In the genomic region with DNA sequence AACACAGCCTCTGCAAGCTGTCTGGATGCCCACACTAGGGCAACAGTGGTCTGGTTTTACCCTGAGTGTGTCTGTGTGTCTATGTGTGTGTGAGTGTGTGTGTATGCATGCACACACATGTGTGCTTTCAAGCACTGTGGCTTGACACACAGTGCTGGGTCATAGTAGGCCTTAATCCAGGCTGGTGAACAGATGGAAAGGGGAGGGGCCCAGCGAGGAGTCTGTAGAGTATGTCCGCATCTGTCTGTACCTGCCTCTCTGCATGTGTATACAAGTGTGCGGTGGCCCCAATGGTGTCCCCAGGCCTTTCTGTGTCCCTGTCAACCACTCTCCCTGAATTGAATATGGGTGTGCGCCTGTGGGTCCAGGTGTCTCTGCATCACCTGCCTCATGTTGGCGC, we compare ENCODE assay signal across 21 cellular contexts. TPM values are rescaled to one million over a fixed set of nuclear protein-coding genes. Genes with fewer than 3 reads are reported as not detected.
"Had no signal": no experiment of that assay in that cellular context is flagged by ENCODE, and none has a peak within 500 bp of the region (broad histone marks: within the 10 kb centered on the region; RNA-seq: fewer than 3 reads in every experiment).

No MANE protein-coding gene starts in this region.

- H3K27me3 Mint-ChIP-seq: activated naive CD4-positive, alpha-beta T cell treated with anti-CD3 and anti-CD28 coated beads, Interleukin-2, amount 50 U/mL, for 24 hours had no signal

- H3K27ac Mint-ChIP-seq: activated naive CD4-positive, alpha-beta T cell treated with anti-CD3 and anti-CD28 coated beads, Interleukin-2, amount 50 U/mL, for 24 hours; mesothelial cell of epicardium; nephron had no signal

- H3K9me3 ChIP-seq: thyroid gland had no signal

- H3K4me3 ChIP-seq: ascending aorta, breast epithelium, gastrocnemius medialis, psoas muscle, thyroid gland had no signal

- H3K27me3 ChIP-seq: ascending aorta, breast epithelium, gastrocnemius medialis, thyroid gland had no signal

- H3K4me1 Mint-ChIP-seq: activated naive CD4-positive, alpha-beta T cell treated with anti-CD3 and anti-CD28 coated beads, Interleukin-2, amount 50 U/mL, for 24 hours; mesothelial cell of epicardium; nephron had no signal

- ATAC-seq: gastrocnemius medialis, left lobe of liver, psoas muscle, right cardiac atrium had no signal

- H3K27ac ChIP-seq: ascending aorta, breast epithelium, gastrocnemius medialis, psoas muscle, thyroid gland had no signal

- H3K36me3 ChIP-seq: ascending aorta, breast epithelium, gastrocnemius medialis, thyroid gland had no signal

- H3K4me3 Mint-ChIP-seq: activated naive CD4-positive, alpha-beta T cell treated with anti-CD3 and anti-CD28 coated beads, Interleukin-2, amount 50 U/mL, for 24 hours; mesothelial cell of epicardium; nephron had no signal

- H3K4me1 ChIP-seq: ascending aorta, breast epithelium, gastrocnemius medialis, psoas muscle, thyroid gland had no signal

- DNase-seq: activated CD4-positive, CD25-positive, alpha-beta regulatory T cell treated with anti-CD3 and anti-CD28 coated beads, Interleukin-2, amount 50 U/mL, for 72 hours; activated CD8-positive, alpha-beta memory T cell treated with anti-CD3 and anti-CD28 coated beads for 24 hours; activated CD8-positive, alpha-beta memory T cell treated with anti-CD3 and anti-CD28 coated beads, Interleukin-2, amount 50 U/mL, for 48 hours; activated effector memory CD4-positive, alpha-beta T cell treated with anti-CD3 and anti-CD28 coated beads, Interleukin-2, amount 50 U/mL, for 16 hours; activated T-cell treated with anti-CD3 and anti-CD28 coated beads, Interleukin-2, amount 50 U/mL, for 48 hours; effector CD4-positive, alpha-beta T cell; gastrocnemius medialis; head of caudate nucleus; kidney; psoas muscle; stimulated activated CD4-positive, alpha-beta T cell treated with anti-CD3 and anti-CD28 coated beads, Interleukin-2, amount 100 ng/mL, for 24 hours; stimulated activated naive CD4-positive, alpha-beta T cell treated with Interleukin-2 at 50 U/mL for 16 hours; thyroid gland had no signal

RNA-seq across cellular contexts. Expression of a gene that starts 9.3 kb away (rescaled TPM):
- total RNA-seq: lung microvascular endothelial cell had no signal

RNA-seq across cellular contexts. Expression of a gene that starts 13.6 kb away (rescaled TPM):
- total RNA-seq: ascending aorta had no signal
